ENCODE assay signal across 28 cellular contexts in genomic region chr6:137736919-137737318, GRCh38.
DNase-seq lines count a peak whose midpoint lies in the region; ATAC-seq and TF ChIP-seq lines count a peak whose summit lies in the region.
"Had no signal": no experiment of that assay in that cellular context is flagged by ENCODE, and none has a peak within 500 bp of the region (broad histone marks: within the 10 kb centered on the region; RNA-seq: fewer than 3 reads in every experiment).

No MANE protein-coding gene starts in this region.

- no peak overlapping the region for H3K27ac ChIP-seq in KMS-11
- no peak overlapping the region for H3K27ac ChIP-seq in PC-9
- H3K27ac ChIP-seq: psoas muscle, SJCRH30, tibial artery had no signal

- no peak overlapping the region for H3K9ac ChIP-seq in KMS-11

- no TSS peak for BruUV-seq in PC-9 (replicated peaks; lab: Mats Ljungman, UMichigan)

- H3K4me1 ChIP-seq in KMS-11 (ENCODE audit: low read depth, poor library complexity, severe bottlenecking) (peaks cover 30% of the 10 kb centered on the region), PC-9 (replicated peaks; ENCODE audit: insufficient read depth) (peaks cover 21% of the 10 kb centered on the region)
- H3K4me1 ChIP-seq: BE2C, psoas muscle, tibial artery had no signal

- peaks cover 32% of the 10 kb centered on the region; the same call in 1 of the 2 replicates for H3K27me3 ChIP-seq in KMS-11 (ENCODE audit: insufficient read depth, low read depth)
- no peaks in the 10 kb centered on the region for H3K27me3 ChIP-seq in PC-9 (ENCODE audit: insufficient read depth, low read depth)
- H3K27me3 ChIP-seq: BE2C, SJCRH30, tibial artery had no signal

- intact Hi-C loops in activated T-helper 2 cell treated with anti-CD3 and anti-CD28 coated beads, Interferon-gamma antibody, Interleukin-2, Interleukin-4, amounts not matched to agents 10 μg/mL and 5 μg/mL and 100 μg/mL, durations not matched to agents 14 hours and 24 hours and 36 hours (cut with micrococcal nuclease) = loop anchor here (1.0 kb wide), 1 partner anchor 22 kb away; no protein-coding TSS in a partner anchor
- intact Hi-C loops in PC-9 (cut with micrococcal nuclease; ENCODE audit: unreplicated experiment) = no loop called here

- H3K9me3 ChIP-seq in PC-9 (ENCODE audit: insufficient read depth, low read depth) = no peaks in the 10 kb centered on the region
- H3K9me3 ChIP-seq: BE2C, psoas muscle, SJCRH30, tibial artery had no signal

- H3K9me2 ChIP-seq in PC-9 (ENCODE audit: insufficient read depth) = no peaks in the 10 kb centered on the region

- H3K4me2 ChIP-seq in KMS-11 (peak overlapping the region; percentile 43), PC-9 (no peak overlapping the region)

- TF ChIP-seq CTCF in KMS-11 (conservative IDR thresholded peaks at IDR 0.05; ENCODE audit: low read depth, low read length) (no peak), PC-9 (conservative IDR thresholded peaks at IDR 0.05) (no peak), type B pancreatic cell (conservative IDR thresholded peaks at IDR 0.05) (no peak)

- H3K36me3 Mint-ChIP-seq in activated CD8-positive, alpha-beta memory T cell treated with anti-CD3 and anti-CD28 coated beads, Interleukin-2, amount 10 ng/mL, durations not matched to agents 7 days and 5 days = peaks cover 1% of the 10 kb centered on the region
- H3K36me3 Mint-ChIP-seq in activated T-helper 2 cell treated with anti-CD3 and anti-CD28 coated beads, Interferon-gamma antibody, Interleukin-2, Interleukin-4, amounts not matched to agents 10 μg/mL and 5 μg/mL and 100 μg/mL, durations not matched to agents 14 hours and 24 hours and 36 hours (ENCODE audit: low read depth) = no peaks in the 10 kb centered on the region
- no peaks in the 10 kb centered on the region for H3K36me3 Mint-ChIP-seq in stimulated activated effector memory CD8-positive, alpha-beta T cell treated with anti-CD3 and anti-CD28 coated beads, Interleukin-12 subunit alpha, Interleukin-12 subunit beta, amount 100 ng/mL, for 72 hours
- H3K36me3 Mint-ChIP-seq in type B pancreatic cell = no peaks in the 10 kb centered on the region

- H3K27ac Mint-ChIP-seq in activated CD8-positive, alpha-beta memory T cell treated with anti-CD3 and anti-CD28 coated beads, Interleukin-2, amount 10 ng/mL, durations not matched to agents 7 days and 5 days = peak overlapping the region; percentile 69
- peak overlapping the region; percentile 84 for H3K27ac Mint-ChIP-seq in activated T-helper 2 cell treated with anti-CD3 and anti-CD28 coated beads, Interferon-gamma antibody, Interleukin-2, Interleukin-4, amounts not matched to agents 10 μg/mL and 5 μg/mL and 100 μg/mL, durations not matched to agents 14 hours and 24 hours and 36 hours
- H3K27ac Mint-ChIP-seq in stimulated activated effector memory CD8-positive, alpha-beta T cell treated with anti-CD3 and anti-CD28 coated beads, Interleukin-12 subunit alpha, Interleukin-12 subunit beta, amount 100 ng/mL, for 72 hours = peak overlapping the region; percentile 2
- H3K27ac Mint-ChIP-seq in type B pancreatic cell = no peak overlapping the region
- H3K27ac Mint-ChIP-seq: activated naive CD4-positive, alpha-beta T cell treated with anti-CD3 and anti-CD28 coated beads for 36 hours; stimulated activated naive CD8-positive, alpha-beta T cell treated with anti-CD3 and anti-CD28 coated beads, Interleukin-15, Interleukin-2, amounts not matched to agents 100 ng/mL and 50 ng/mL, for 24 hours had no signal

- H2AFZ ChIP-seq in KMS-11 (ENCODE audit: low read depth) (peak overlapping the region; percentile 5; the same call in 1 of the 2 replicates), PC-9 (no peak overlapping the region)

- H3K79me2 ChIP-seq in KMS-11 (ENCODE audit: insufficient read depth, low read depth) = no peaks in the 10 kb centered on the region
- H3K79me2 ChIP-seq in PC-9 (ENCODE audit: low read depth) = no peaks in the 10 kb centered on the region

- ATAC-seq in activated CD8-positive, alpha-beta memory T cell treated with anti-CD3 and anti-CD28 coated beads, Interleukin-2, amount 10 ng/mL, durations not matched to agents 7 days and 5 days = no peak
- ATAC-seq in stimulated activated effector memory CD8-positive, alpha-beta T cell treated with anti-CD3 and anti-CD28 coated beads, Interleukin-12 subunit alpha, Interleukin-12 subunit beta, amount 100 ng/mL, for 72 hours = no peak
- ATAC-seq: psoas muscle had no signal

- CTCF ChIA-PET in activated CD8-positive, alpha-beta memory T cell treated with anti-CD3 and anti-CD28 coated beads, Interleukin-2, amount 10 ng/mL, durations not matched to agents 7 days and 5 days (lab: Charles Lee) = interaction anchor here (0.7 to 1.4 kb wide), 2 partner anchors 14 to 130 kb away, joined by 3 to 7 read pairs; partner anchors contain the start of gene TNFAIP3
- CTCF ChIA-PET in PC-9 (lab: Charles Lee) = no interaction called here

- no peak overlapping the region for H3K4me3 Mint-ChIP-seq in activated CD8-positive, alpha-beta memory T cell treated with anti-CD3 and anti-CD28 coated beads, Interleukin-2, amount 10 ng/mL, durations not matched to agents 7 days and 5 days
- no peak overlapping the region for H3K4me3 Mint-ChIP-seq in activated T-helper 2 cell treated with anti-CD3 and anti-CD28 coated beads, Interferon-gamma antibody, Interleukin-2, Interleukin-4, amounts not matched to agents 10 μg/mL and 5 μg/mL and 100 μg/mL, durations not matched to agents 14 hours and 24 hours and 36 hours (ENCODE audit: low read depth)
- no peak overlapping the region for H3K4me3 Mint-ChIP-seq in stimulated activated effector memory CD8-positive, alpha-beta T cell treated with anti-CD3 and anti-CD28 coated beads, Interleukin-12 subunit alpha, Interleukin-12 subunit beta, amount 100 ng/mL, for 72 hours
- no peak overlapping the region for H3K4me3 Mint-ChIP-seq in type B pancreatic cell
- H3K4me3 Mint-ChIP-seq: activated naive CD4-positive, alpha-beta T cell treated with anti-CD3 and anti-CD28 coated beads for 36 hours; stimulated activated naive CD8-positive, alpha-beta T cell treated with anti-CD3 and anti-CD28 coated beads, Interleukin-15, Interleukin-2, amounts not matched to agents 100 ng/mL and 50 ng/mL, for 24 hours had no signal

- no peaks in the 10 kb centered on the region for H3K9me3 Mint-ChIP-seq in activated CD8-positive, alpha-beta memory T cell treated with anti-CD3 and anti-CD28 coated beads, Interleukin-2, amount 10 ng/mL, durations not matched to agents 7 days and 5 days (ENCODE audit: low read depth)
- H3K9me3 Mint-ChIP-seq in activated T-helper 2 cell treated with anti-CD3 and anti-CD28 coated beads, Interferon-gamma antibody, Interleukin-2, Interleukin-4, amounts not matched to agents 10 μg/mL and 5 μg/mL and 100 μg/mL, durations not matched to agents 14 hours and 24 hours and 36 hours = no peaks in the 10 kb centered on the region
- no peaks in the 10 kb centered on the region for H3K9me3 Mint-ChIP-seq in stimulated activated effector memory CD8-positive, alpha-beta T cell treated with anti-CD3 and anti-CD28 coated beads, Interleukin-12 subunit alpha, Interleukin-12 subunit beta, amount 100 ng/mL, for 72 hours
- peaks cover 7% of the 10 kb centered on the region for H3K9me3 Mint-ChIP-seq in type B pancreatic cell
- H3K9me3 Mint-ChIP-seq: activated naive CD4-positive, alpha-beta T cell treated with anti-CD3 and anti-CD28 coated beads for 36 hours; naive thymus-derived CD4-positive, alpha-beta T cell; stimulated activated naive CD8-positive, alpha-beta T cell treated with anti-CD3 and anti-CD28 coated beads, Interleukin-15, Interleukin-2, amounts not matched to agents 100 ng/mL and 50 ng/mL, for 24 hours had no signal

- no peaks in the 10 kb centered on the region for H4K20me1 ChIP-seq in KMS-11 (ENCODE audit: insufficient read depth)
- no peaks in the 10 kb centered on the region for H4K20me1 ChIP-seq in PC-9 (ENCODE audit: insufficient read depth)

- no peak for DNase-seq in activated CD8-positive, alpha-beta memory T cell treated with anti-CD3 and anti-CD28 coated beads, Interleukin-2, amount 10 ng/mL, durations not matched to agents 7 days and 5 days
- DNase-seq in activated CD8-positive, alpha-beta memory T cell treated with anti-CD3 and anti-CD28 coated beads for 24 hours = no peak
- no peak for DNase-seq in activated T-helper 2 cell treated with anti-CD3 and anti-CD28 coated beads, Interferon-gamma antibody, Interleukin-2, Interleukin-4, amounts not matched to agents 10 μg/mL and 5 μg/mL and 100 μg/mL, durations not matched to agents 14 hours and 24 hours and 36 hours (ENCODE audit: low spot score)
- DNase-seq in stimulated activated effector memory CD8-positive, alpha-beta T cell treated with anti-CD3 and anti-CD28 coated beads, Interleukin-12 subunit alpha, Interleukin-12 subunit beta, amount 100 ng/mL, for 72 hours (ENCODE audit: low spot score in 2 of 2) = no peak
- DNase-seq in PC-9 = no peak
- DNase-seq in type B pancreatic cell (ENCODE audit: extremely low spot score, unreplicated experiment) = no peak
- no peak for DNase-seq in ecto neural progenitor cell (ENCODE audit: low spot score)
- DNase-seq: activated T-cell treated with anti-CD3 and anti-CD28 coated beads, Interleukin-2, amount 50 U/mL, for 48 hours; amygdala; BE2C; DMS79; effector CD8-positive, alpha-beta T cell; foreskin fibroblast; GF-D8; HCEC 1CT; head of caudate nucleus; midbrain; NCI-H1092 treated with DMSO at 0.1 percent for 48 hours; NCI-H187; NCI-H526; nucleus accumbens; psoas muscle; tibial artery had no signal

- POLR2A ChIA-PET in PC-9 (lab: Charles Lee; ENCODE audit: unreplicated experiment) = no interaction called here

- H3F3A ChIP-seq in PC-9 (ENCODE audit: insufficient read depth, low read depth) = peaks cover 15% of the 10 kb centered on the region; the same call in 1 of the 2 replicates

- no peak overlapping the region for H3K4me3 ChIP-seq in KMS-11 (IDR thresholded peaks at IDR 0.05; ENCODE audit: insufficient read depth, low read depth, low read length)
- no peak overlapping the region for H3K4me3 ChIP-seq in PC-9
- H3K4me3 ChIP-seq: psoas muscle, SJCRH30, tibial artery had no signal

- H3K36me3 ChIP-seq in KMS-11 (ENCODE audit: insufficient read depth) (no peaks in the 10 kb centered on the region), PC-9 (ENCODE audit: low read depth) (no peaks in the 10 kb centered on the region)
- H3K36me3 ChIP-seq: BE2C, SJCRH30, tibial artery had no signal

- peaks cover 6% of the 10 kb centered on the region for H3K27me3 Mint-ChIP-seq in activated CD8-positive, alpha-beta memory T cell treated with anti-CD3 and anti-CD28 coated beads, Interleukin-2, amount 10 ng/mL, durations not matched to agents 7 days and 5 days
- no peaks in the 10 kb centered on the region for H3K27me3 Mint-ChIP-seq in activated T-helper 2 cell treated with anti-CD3 and anti-CD28 coated beads, Interferon-gamma antibody, Interleukin-2, Interleukin-4, amounts not matched to agents 10 μg/mL and 5 μg/mL and 100 μg/mL, durations not matched to agents 14 hours and 24 hours and 36 hours (ENCODE audit: low read depth)
- peaks cover 8% of the 10 kb centered on the region for H3K27me3 Mint-ChIP-seq in type B pancreatic cell
- H3K27me3 Mint-ChIP-seq: stimulated activated naive CD8-positive, alpha-beta T cell treated with anti-CD3 and anti-CD28 coated beads, Interleukin-15, Interleukin-2, amounts not matched to agents 100 ng/mL and 50 ng/mL, for 24 hours had no signal

- peaks cover 21% of the 10 kb centered on the region for H3K4me1 Mint-ChIP-seq in activated CD8-positive, alpha-beta memory T cell treated with anti-CD3 and anti-CD28 coated beads, Interleukin-2, amount 10 ng/mL, durations not matched to agents 7 days and 5 days
- H3K4me1 Mint-ChIP-seq in activated T-helper 2 cell treated with anti-CD3 and anti-CD28 coated beads, Interferon-gamma antibody, Interleukin-2, Interleukin-4, amounts not matched to agents 10 μg/mL and 5 μg/mL and 100 μg/mL, durations not matched to agents 14 hours and 24 hours and 36 hours (ENCODE audit: low read depth) = peaks cover 60% of the 10 kb centered on the region
- H3K4me1 Mint-ChIP-seq in stimulated activated effector memory CD8-positive, alpha-beta T cell treated with anti-CD3 and anti-CD28 coated beads, Interleukin-12 subunit alpha, Interleukin-12 subunit beta, amount 100 ng/mL, for 72 hours = peaks cover 21% of the 10 kb centered on the region
- no peaks in the 10 kb centered on the region for H3K4me1 Mint-ChIP-seq in type B pancreatic cell (ENCODE audit: unreplicated experiment)
